ENCODE assay signal across 30 cellular contexts in the genomic region with DNA sequence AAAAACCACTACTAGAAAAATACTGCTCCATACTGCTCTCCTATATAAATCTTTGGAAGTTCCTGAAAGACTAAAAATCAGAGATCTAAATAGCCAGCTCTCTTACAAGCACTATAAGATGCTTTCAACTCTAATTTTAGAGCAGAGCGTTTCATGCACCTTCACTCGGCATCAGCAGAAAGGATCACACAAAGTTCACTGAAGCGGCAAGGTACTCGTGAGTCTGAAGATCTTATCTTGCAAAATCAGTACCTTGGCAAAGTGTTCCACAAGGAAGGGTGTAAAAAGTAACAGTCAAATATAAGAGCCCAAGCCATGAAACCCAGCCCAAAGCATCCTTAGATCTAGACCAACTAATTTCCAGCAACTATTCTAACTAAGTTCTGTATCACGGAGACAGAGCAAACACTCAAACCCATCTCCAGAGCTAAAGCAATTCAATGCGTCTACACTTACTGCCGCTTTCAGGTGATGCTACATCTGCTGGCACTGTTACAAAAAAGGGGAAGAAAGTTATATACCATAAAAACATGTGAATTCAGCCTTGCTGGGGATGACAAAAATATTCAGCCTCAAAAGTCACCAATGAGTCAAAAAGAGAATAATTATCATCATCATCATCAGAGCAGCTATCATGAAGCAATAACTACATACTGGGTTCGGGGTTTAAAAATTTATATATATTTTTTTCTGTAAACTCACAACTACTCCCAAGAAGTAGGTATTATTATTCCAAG. TPM values are rescaled to one million over a fixed set of nuclear protein-coding genes. Genes with fewer than 3 reads are reported as not detected.
DNase-seq lines count a peak whose midpoint lies in the region; ATAC-seq and TF ChIP-seq lines count a peak whose summit lies in the region.
"Had no signal": no experiment of that assay in that cellular context is flagged by ENCODE, and none has a peak within 500 bp of the region (broad histone marks: within the 10 kb centered on the region; RNA-seq: fewer than 3 reads in every experiment).

No MANE protein-coding gene starts in this region.

- H2AFZ ChIP-seq in OCI-LY1 (ENCODE audit: low read length) (no peak overlapping the region), neuronal stem cell (ENCODE audit: low read length) (no peak overlapping the region)

- peaks cover 62% of the 10 kb centered on the region for H3K4me1 Mint-ChIP-seq in activated CD4-positive, alpha-beta T cell treated with anti-CD3 and anti-CD28 coated beads for 36 hours
- peaks cover 12% of the 10 kb centered on the region for H3K4me1 Mint-ChIP-seq in memory B cell

- H3K27ac Mint-ChIP-seq in activated CD4-positive, alpha-beta T cell treated with anti-CD3 and anti-CD28 coated beads for 36 hours = peak overlapping the region; percentile 79
- H3K27ac Mint-ChIP-seq in memory B cell = peak overlapping the region; percentile 89
- H3K27ac Mint-ChIP-seq: type B pancreatic cell had no signal

- no CpG with 5 or more reads among the region's 8 CpGs for WGBS in neuronal stem cell (ENCODE audit: extremely low coverage in 2 of 2, insufficient read length in 2 of 2, insufficient replicate concordance in 1 of 2), 2 donors

- 0 out of 2 replicates have a peak overlapping the region, but pooled peaks have one; percentile 2 for H3K9ac ChIP-seq in OCI-LY1 (ENCODE audit: low read length)
- no peak overlapping the region for H3K9ac ChIP-seq in neuronal stem cell (ENCODE audit: low read depth, low read length, poor library complexity)

- H4K8ac ChIP-seq in neuronal stem cell (ENCODE audit: low read depth, low read length) = no peak overlapping the region

- H3K27ac ChIP-seq in OCI-LY1 (ENCODE audit: low read depth, low read length, poor library complexity, severe bottlenecking) (peak overlapping the region; percentile 56), neuronal stem cell (replicated peaks; ENCODE audit: low read length) (no peak overlapping the region)
- H3K27ac ChIP-seq: 22Rv1, body of pancreas, epithelial cell of prostate, heart left ventricle, right lobe of liver had no signal

- intact Hi-C loops in activated CD4-positive, alpha-beta T cell treated with anti-CD3 and anti-CD28 coated beads for 36 hours (cut with DNase I, micrococcal nuclease) = loop anchor here (2.0 to 5.0 kb wide), 8 partner anchors 17 to 731 kb away; a partner anchor contains a TSS

- no peak overlapping the region for H2BK5ac ChIP-seq in neuronal stem cell (ENCODE audit: low read length)

- POLR2A ChIA-PET in activated CD4-positive, alpha-beta T cell treated with anti-CD3 and anti-CD28 coated beads for 36 hours (lab: Charles Lee) = no interaction called here

- H4K20me1 ChIP-seq in OCI-LY1 (ENCODE audit: insufficient read depth, low read length) = no peaks in the 10 kb centered on the region

- H3K79me2 ChIP-seq in OCI-LY1 (ENCODE audit: insufficient read depth, low read length) = no peaks in the 10 kb centered on the region

- H3K4me1 ChIP-seq in OCI-LY1 (ENCODE audit: insufficient read depth, low read length, severe bottlenecking) (peaks cover 19% of the 10 kb centered on the region), neuronal stem cell (ENCODE audit: control insufficient read depth in 2 of 2, insufficient read depth in 1 of 2, low read depth in 1 of 2, low read length in 2 of 2) (no peaks in the 10 kb centered on the region)
- H3K4me1 ChIP-seq: body of pancreas had no signal

- no peak overlapping the region for H3K4ac ChIP-seq in neuronal stem cell (ENCODE audit: low read length)

- no peaks in the 10 kb centered on the region for H3K79me1 ChIP-seq in neuronal stem cell (ENCODE audit: low read depth, low read length)

- H3K36me3 ChIP-seq in OCI-LY1 (ENCODE audit: insufficient read depth, low read length) (peaks cover 62% of the 10 kb centered on the region), neuronal stem cell (replicated peaks in 1 of 2; ENCODE audit: control insufficient read depth in 2 of 2, insufficient read depth in 2 of 2, low read length in 2 of 2) (peaks cover 3 to 56% of the 10 kb centered on the region in 2 donors)

- peaks cover 2% of the 10 kb centered on the region; the same call in 1 of the 2 replicates for H3K9me3 ChIP-seq in OCI-LY1 (ENCODE audit: low read length)
- no peaks in the 10 kb centered on the region for H3K9me3 ChIP-seq in neuronal stem cell (replicated peaks in 1 of 2; ENCODE audit: control insufficient read depth in 2 of 2, insufficient read depth in 1 of 2, low read depth in 1 of 2, low read length in 2 of 2)
- H3K9me3 ChIP-seq: body of pancreas, right lobe of liver had no signal

- H3K14ac ChIP-seq in neuronal stem cell (ENCODE audit: low read length) = no peak overlapping the region

- CTCF ChIA-PET in activated CD4-positive, alpha-beta T cell treated with anti-CD3 and anti-CD28 coated beads for 36 hours (lab: Charles Lee) = interaction anchor here (0.6 to 1.0 kb wide), 2 partner anchors 8 to 823 kb away, joined by 3 to 4 read pairs; no protein-coding TSS in a partner anchor

- ATAC-seq in activated CD4-positive, alpha-beta T cell treated with anti-CD3 and anti-CD28 coated beads for 36 hours = peak; percentile 43
- ATAC-seq in memory B cell (ENCODE audit: low read depth) = peak; percentile 73
- ATAC-seq: body of pancreas, HCT116, heart left ventricle, HepG2, right lobe of liver, SK-N-SH treated with all-trans-retinoic acid at 6 μM for 48 hours had no signal

- H3K4me2 ChIP-seq in OCI-LY1 (ENCODE audit: low read length) (peak overlapping the region; percentile 64), neuronal stem cell (ENCODE audit: insufficient read depth, low read length, poor library complexity, severe bottlenecking) (no peak overlapping the region)

- no peak overlapping the region for H2AK5ac ChIP-seq in neuronal stem cell (ENCODE audit: low read depth, low read length)

- H3K23ac ChIP-seq in neuronal stem cell (ENCODE audit: low read depth, low read length, poor library complexity) = no peak overlapping the region

- peaks cover 55% of the 10 kb centered on the region for H3K36me3 Mint-ChIP-seq in activated CD4-positive, alpha-beta T cell treated with anti-CD3 and anti-CD28 coated beads for 36 hours (ENCODE audit: low read depth)
- peaks cover 41% of the 10 kb centered on the region for H3K36me3 Mint-ChIP-seq in memory B cell

- no peak for DNase-seq in activated CD4-positive, alpha-beta T cell treated with anti-CD3 and anti-CD28 coated beads for 36 hours
- DNase-seq in activated CD4-positive, alpha-beta T cell treated with anti-CD3 and anti-CD28 coated beads, Interleukin-2, amount 50 U/mL, for 48 hours = no peak
- DNase-seq in GM12865 (ENCODE audit: low read depth) (peak; percentile 9), memory B cell (ENCODE audit: low spot score in 2 of 2) (no peak), NCI-H510A (lab: John Stamatoyannopoulos, UW) (no peak), neuronal stem cell (ENCODE audit: low spot score) (no peak), ACHN (no peak)
- DNase-seq: body of pancreas; CD4-positive, alpha-beta memory T cell; DND-41; heart left ventricle; kidney glomerular epithelial cell; NCI-H1092; NCI-H187 treated with DMSO at 0.1 percent for 48 hours; NCI-H748 treated with DMSO at 0.1 percent for 48 hours; posterior cingulate gyrus; right lobe of liver; stimulated activated CD4-positive, alpha-beta T cell treated with anti-CD3 and anti-CD28 coated beads, Interleukin-12 subunit alpha, Interleukin-12 subunit beta, amount 100 ng/mL, for 4 hours; stimulated activated CD4-positive, alpha-beta T cell treated with anti-CD3 and anti-CD28 coated beads, Interleukin-4, amount 100 ng/mL, for 4 hours had no signal

- no peaks in the 10 kb centered on the region for H3K9me3 Mint-ChIP-seq in activated CD4-positive, alpha-beta T cell treated with anti-CD3 and anti-CD28 coated beads for 36 hours (ENCODE audit: low read depth)
- H3K9me3 Mint-ChIP-seq in memory B cell = peaks cover 2% of the 10 kb centered on the region
- H3K9me3 Mint-ChIP-seq: CD4-positive, alpha-beta memory T cell; type B pancreatic cell had no signal

- no peak overlapping the region for H2BK12ac ChIP-seq in neuronal stem cell (ENCODE audit: low read length)

- H3K9me2 ChIP-seq in OCI-LY1 (ENCODE audit: low read depth, low read length) = no peaks in the 10 kb centered on the region

- H3K4me3 Mint-ChIP-seq in activated CD4-positive, alpha-beta T cell treated with anti-CD3 and anti-CD28 coated beads for 36 hours = no peak overlapping the region
- peak overlapping the region; percentile 35 for H3K4me3 Mint-ChIP-seq in memory B cell
- H3K4me3 Mint-ChIP-seq: type B pancreatic cell had no signal

- TF ChIP-seq CTCF in GM12865 (IDR thresholded peaks at IDR 0.05; ENCODE audit: insufficient read depth, low read depth, low read length, missing control alignments) (no peak), OCI-LY1 (IDR thresholded peaks at IDR 0.05; ENCODE audit: low read length) (no peak)

- H2BK120ac ChIP-seq in neuronal stem cell (ENCODE audit: low read depth, low read length) = no peak overlapping the region

- H4K91ac ChIP-seq in neuronal stem cell (ENCODE audit: low read depth, low read length, poor library complexity) = no peak overlapping the region

- H3F3A ChIP-seq in OCI-LY1 (ENCODE audit: insufficient read depth, low read length) = no peaks in the 10 kb centered on the region

- H3K4me3 ChIP-seq in GM12865 (ENCODE audit: low read depth, low read length) (no peak overlapping the region), OCI-LY1 (ENCODE audit: low read depth, low read length, poor library complexity, severe bottlenecking) (peak overlapping the region; percentile 25), neuronal stem cell (ENCODE audit: low read length in 2 of 2) (no peak overlapping the region)
- H3K4me3 ChIP-seq: body of pancreas, heart left ventricle, right lobe of liver had no signal

- H3K27me3 ChIP-seq in OCI-LY1 (ENCODE audit: insufficient read depth, low read length) (no peaks in the 10 kb centered on the region), neuronal stem cell (ENCODE audit: control insufficient read depth in 3 of 3, insufficient read depth in 3 of 3, low read depth in 1 of 3, low read length in 3 of 3) (no peaks in the 10 kb centered on the region)
- H3K27me3 ChIP-seq: body of pancreas, heart left ventricle, right lobe of liver had no signal

- in situ Hi-C loops in ACHN (cut with HindIII; ENCODE audit: low pct_ligation_motif_present, low pct_unique_long_range_greater_than_20kb, low sequenced_read_pairs) = no loop called here

- no peak overlapping the region for H2BK15ac ChIP-seq in neuronal stem cell (ENCODE audit: low read length)

- no peaks in the 10 kb centered on the region for H3K27me3 Mint-ChIP-seq in activated CD4-positive, alpha-beta T cell treated with anti-CD3 and anti-CD28 coated beads for 36 hours
- no peaks in the 10 kb centered on the region for H3K27me3 Mint-ChIP-seq in memory B cell
- H3K27me3 Mint-ChIP-seq: CD4-positive, alpha-beta memory T cell; type B pancreatic cell had no signal

- H3K18ac ChIP-seq in neuronal stem cell (ENCODE audit: low read length) = no peak overlapping the region

RNA-seq across cellular contexts. Expression of a gene that starts 16.3 kb away (rescaled TPM):
- total RNA-seq in activated CD4-positive, alpha-beta T cell treated with anti-CD3 and anti-CD28 coated beads for 36 hours = 10 to 100 TPM; 49.5 to 56.2 TPM
- polyA plus RNA-seq in neuronal stem cell (2013, experiment 1 of 2) = 28.2 TPM
- polyA plus RNA-seq in neuronal stem cell (2013, experiment 2 of 2) = 29.2 TPM

RNA-seq across cellular contexts. Expression of a gene that starts 35.3 kb away (rescaled TPM):
- total RNA-seq in activated CD4-positive, alpha-beta T cell treated with anti-CD3 and anti-CD28 coated beads for 36 hours = not detected
- polyA plus RNA-seq in neuronal stem cell (2013, experiment 1 of 2) = not detected
- polyA plus RNA-seq in neuronal stem cell (2013, experiment 2 of 2) = not detected
- total RNA-seq: CD4-positive, alpha-beta memory T cell; cerebellum; HepG2; lung microvascular endothelial cell; right lobe of liver; T-helper 2 cell treated with Interferon-gamma antibody and Interleukin-4, amounts not matched to agents 100 ng/mL and 5 ng/mL, for 36 hours had no signal
- polyA plus RNA-seq: CD4-positive, alpha-beta memory T cell; neural cell had no signal
